20 cellular contexts compared by ENCODE assay signal in the genomic region with DNA sequence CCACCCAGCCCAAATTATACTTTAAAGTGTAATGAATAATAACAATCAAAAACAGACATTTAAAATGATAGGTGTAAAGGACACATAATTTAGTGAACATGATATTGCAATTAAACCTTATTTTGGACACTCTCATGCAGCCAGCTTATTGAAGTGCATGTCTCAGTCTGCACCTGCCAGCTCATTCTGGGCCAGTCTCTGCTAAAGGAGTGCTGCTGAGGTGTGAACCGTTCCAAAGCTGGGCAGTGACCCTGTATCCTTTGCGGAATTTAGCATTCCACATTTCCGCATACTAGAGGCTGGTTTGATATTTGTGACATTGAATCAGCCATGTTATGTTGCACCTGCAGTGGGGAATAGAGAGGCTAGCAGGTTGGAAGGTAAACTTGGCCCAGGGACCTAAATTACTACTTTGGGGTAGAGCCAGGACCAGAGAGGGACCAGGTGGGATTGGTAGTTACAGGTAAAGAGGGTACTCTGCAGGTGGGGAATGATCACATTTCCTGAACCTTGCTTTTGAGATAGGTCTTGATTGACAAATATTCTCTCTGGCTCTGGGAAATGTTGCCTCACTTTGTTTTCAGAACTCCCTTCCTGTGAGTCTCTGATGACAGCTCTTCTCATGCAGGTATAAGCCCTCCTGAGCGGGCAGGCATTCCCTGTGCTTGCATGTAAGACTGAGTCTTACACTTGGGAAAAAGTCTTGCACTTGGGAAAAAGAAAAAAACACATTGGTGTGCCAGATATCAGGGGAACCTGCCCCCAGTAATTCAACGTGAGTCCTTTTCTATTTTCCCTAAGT.
"Had no signal": no experiment of that assay in that cellular context is flagged by ENCODE, and none has a peak within 500 bp of the region (broad histone marks: within the 10 kb centered on the region; RNA-seq: fewer than 3 reads in every experiment).

No MANE protein-coding gene starts in this region.

- H3K27me3 Mint-ChIP-seq: activated naive CD8-positive, alpha-beta T cell treated with anti-CD3 and anti-CD28 coated beads, Interleukin-2, amount 50 U/mL, for 24 hours; activated T-helper 17 cell treated with anti-CD3 and anti-CD28 coated beads, Interleukin-2, amount 50 U/mL, for 72 hours; memory B cell; naive thymus-derived CD4-positive, alpha-beta T cell; stimulated activated naive B cell treated with anti-CD40 and anti-IgM and Interleukin-4, amounts not matched to agents 10 μg/mL and 1 μg/mL and 100 μg/mL, for 72 hours had no signal

- H3K9me3 ChIP-seq: breast epithelium, mucosa of descending colon, thyroid gland, uterus had no signal

- H3K4me1 ChIP-seq: breast epithelium, uterus had no signal

- DNase-seq: activated CD4-positive, alpha-beta T cell treated with anti-CD3 and anti-CD28 coated beads for 1 hour; activated CD4-positive, alpha-beta T cell treated with anti-CD3 and anti-CD28 coated beads, Interleukin-2, amount 50 U/mL, for 4 hours; activated naive CD4-positive, alpha-beta T cell treated with anti-CD3 and anti-CD28 coated beads for 36 hours; activated naive CD8-positive, alpha-beta T cell treated with anti-CD3 and anti-CD28 coated beads, Interleukin-2, amount 50 U/mL, for 24 hours; aorta; erythroblast; kidney; left ventricle myocardium inferior; mucosa of descending colon; naive thymus-derived CD4-positive, alpha-beta T cell; retina; stimulated activated CD4-positive, alpha-beta T cell treated with anti-CD3 and anti-CD28 coated beads, Interleukin-4, amount 100 ng/mL, for 1 hour; stimulated activated naive B cell treated with anti-CD40 and anti-IgM and Interleukin-4, amounts not matched to agents 10 μg/mL and 1 μg/mL and 100 μg/mL, for 72 hours; T-helper 9 cell; uterus had no signal

- H3K4me3 ChIP-seq: breast epithelium, dorsolateral prefrontal cortex, left ventricle myocardium inferior, mucosa of descending colon, thyroid gland, uterus had no signal

- H3K27ac ChIP-seq: breast epithelium, left ventricle myocardium inferior, uterus had no signal

- H3K27me3 ChIP-seq: breast epithelium, dorsolateral prefrontal cortex, thyroid gland, uterus had no signal

- H3K27ac Mint-ChIP-seq: activated naive CD4-positive, alpha-beta T cell treated with anti-CD3 and anti-CD28 coated beads for 36 hours; activated naive CD8-positive, alpha-beta T cell treated with anti-CD3 and anti-CD28 coated beads, Interleukin-2, amount 50 U/mL, for 24 hours; activated T-helper 17 cell treated with anti-CD3 and anti-CD28 coated beads, Interleukin-2, amount 50 U/mL, for 72 hours; memory B cell; stimulated activated naive B cell treated with anti-CD40 and anti-IgM and Interleukin-4, amounts not matched to agents 10 μg/mL and 1 μg/mL and 100 μg/mL, for 72 hours had no signal

- H3K9me3 Mint-ChIP-seq: activated naive CD4-positive, alpha-beta T cell treated with anti-CD3 and anti-CD28 coated beads for 36 hours; activated naive CD8-positive, alpha-beta T cell treated with anti-CD3 and anti-CD28 coated beads, Interleukin-2, amount 50 U/mL, for 24 hours; activated T-helper 17 cell treated with anti-CD3 and anti-CD28 coated beads, Interleukin-2, amount 50 U/mL, for 72 hours; memory B cell had no signal

- H3K4me3 Mint-ChIP-seq: activated naive CD4-positive, alpha-beta T cell treated with anti-CD3 and anti-CD28 coated beads for 36 hours; activated naive CD8-positive, alpha-beta T cell treated with anti-CD3 and anti-CD28 coated beads, Interleukin-2, amount 50 U/mL, for 24 hours; activated T-helper 17 cell treated with anti-CD3 and anti-CD28 coated beads, Interleukin-2, amount 50 U/mL, for 72 hours; memory B cell; naive thymus-derived CD4-positive, alpha-beta T cell; stimulated activated naive B cell treated with anti-CD40 and anti-IgM and Interleukin-4, amounts not matched to agents 10 μg/mL and 1 μg/mL and 100 μg/mL, for 72 hours had no signal

- H3K36me3 ChIP-seq: breast epithelium, thyroid gland, uterus had no signal
